ENCODE assay signal across 20 cellular contexts in the genomic region with DNA sequence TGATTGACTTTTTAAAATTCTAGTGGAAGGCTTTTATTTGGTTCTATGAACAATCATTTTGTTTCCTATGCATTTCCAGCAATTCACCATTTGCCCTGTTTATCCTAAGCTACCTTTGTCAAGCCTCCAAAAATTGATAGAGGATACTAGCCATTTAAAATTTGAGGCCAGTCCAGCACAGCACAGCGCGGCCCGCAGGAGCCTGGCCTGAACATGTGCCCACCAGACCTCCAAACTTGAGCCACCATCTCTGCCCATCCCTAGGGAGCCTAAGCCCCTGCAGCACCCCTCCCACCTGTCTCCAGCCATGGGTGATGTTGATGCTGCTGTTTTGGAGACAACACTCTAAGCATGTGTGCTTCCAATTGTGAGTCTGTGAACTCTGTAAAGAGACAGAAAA.
"Had no signal": no experiment of that assay in that cellular context is flagged by ENCODE, and none has a peak within 500 bp of the region (broad histone marks: within the 10 kb centered on the region; RNA-seq: fewer than 3 reads in every experiment).

No MANE protein-coding gene starts in this region.

- H3K4me3 ChIP-seq: colonic mucosa, esophagus muscularis mucosa, gastroesophageal sphincter, heart left ventricle, hepatocyte, lower lobe of right lung had no signal

- H3K79me2 ChIP-seq: hepatocyte had no signal

- H3K27ac ChIP-seq: colonic mucosa, esophagus muscularis mucosa, foreskin keratinocyte, gastroesophageal sphincter, heart left ventricle, hepatocyte, lower lobe of right lung had no signal

- DNase-seq: colonic mucosa; cortex of kidney; effector CD8-positive, alpha-beta T cell; effector memory CD8-positive, alpha-beta T cell; foreskin keratinocyte; heart left ventricle; hypothalamus; immature natural killer cell; islet precursor cell; kidney; kidney glomerular epithelial cell; left colon; left ventricle myocardium superior; lower lobe of right lung; mesendoderm; midbrain had no signal

- H3K27me3 ChIP-seq: colonic mucosa, esophagus muscularis mucosa, gastroesophageal sphincter, heart left ventricle, hepatocyte had no signal

- H3K9me3 ChIP-seq: colonic mucosa had no signal

- H2AFZ ChIP-seq: hepatocyte had no signal

- ATAC-seq: effector memory CD8-positive, alpha-beta T cell; foreskin keratinocyte; gastroesophageal sphincter; heart left ventricle; left colon; left lobe of liver; left ventricle myocardium superior; lower lobe of right lung had no signal

- H3K4me2 ChIP-seq: hepatocyte had no signal

- H3K4me1 ChIP-seq: colonic mucosa, esophagus muscularis mucosa, foreskin keratinocyte, gastroesophageal sphincter, heart left ventricle, lower lobe of right lung had no signal

- H3K36me3 ChIP-seq: colonic mucosa, esophagus muscularis mucosa, gastroesophageal sphincter, heart left ventricle, lower lobe of right lung had no signal
